25 cellular contexts compared by ENCODE assay signal in the genomic region with DNA sequence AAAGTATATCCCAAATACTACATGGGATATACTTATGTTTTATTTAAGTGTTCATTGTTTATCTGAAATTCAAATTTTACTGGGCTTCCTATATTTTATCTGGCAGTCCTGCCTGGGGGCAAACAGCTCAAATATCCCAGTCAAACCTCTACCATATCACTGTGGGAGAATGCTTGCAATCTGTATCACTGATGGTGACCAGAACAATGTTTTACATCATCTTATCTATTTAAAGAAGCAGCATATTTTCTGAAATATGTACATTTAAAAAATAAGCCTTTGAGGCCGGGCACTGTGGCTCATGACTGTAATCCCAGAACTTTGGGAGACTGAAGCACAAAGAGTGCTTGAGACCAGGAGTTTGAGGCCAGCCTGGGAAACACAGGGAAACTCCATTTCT.
"Had no signal": no experiment of that assay in that cellular context is flagged by ENCODE, and none has a peak within 500 bp of the region (broad histone marks: within the 10 kb centered on the region; RNA-seq: fewer than 3 reads in every experiment).

No MANE protein-coding gene starts in this region.

- H3K27me3 ChIP-seq: colonic mucosa, esophagus squamous epithelium, gastrocnemius medialis, left lung had no signal

- H3K4me1 ChIP-seq: colonic mucosa, gastrocnemius medialis, heart right ventricle, left lung, lower lobe of right lung had no signal

- H3K9me3 ChIP-seq: colonic mucosa, esophagus squamous epithelium, gastrocnemius medialis, lower lobe of right lung, mucosa of descending colon had no signal

- H3K27ac ChIP-seq: colonic mucosa, epithelial cell of prostate, esophagus squamous epithelium, gastrocnemius medialis, heart right ventricle, left lung, lower lobe of right lung had no signal

- FAIRE-seq: endometrium, islet of Langerhans, keratinocyte had no signal

- H3K4me3 ChIP-seq: colonic mucosa, esophagus squamous epithelium, gastrocnemius medialis, heart right ventricle, left lung, lower lobe of right lung, mucosa of descending colon had no signal

- DNase-seq: colonic mucosa; cortex of kidney; effector CD8-positive, alpha-beta T cell; effector memory CD8-positive, alpha-beta T cell; endodermal cell; erythroblast; esophagus squamous epithelium; foreskin fibroblast; foreskin melanocyte; gastrocnemius medialis; glutamatergic neuron; head of caudate nucleus; heart right ventricle; hippocampal formation; left cardiac atrium; left lung; left ventricle myocardium superior; lower lobe of right lung; mesenchymal stem cell; mucosa of descending colon; naive B cell had no signal

- H3K36me3 ChIP-seq: colonic mucosa, esophagus squamous epithelium, gastrocnemius medialis, heart right ventricle, left lung, lower lobe of right lung had no signal
